ENCODE assay signal across 20 cellular contexts in the genomic region with DNA sequence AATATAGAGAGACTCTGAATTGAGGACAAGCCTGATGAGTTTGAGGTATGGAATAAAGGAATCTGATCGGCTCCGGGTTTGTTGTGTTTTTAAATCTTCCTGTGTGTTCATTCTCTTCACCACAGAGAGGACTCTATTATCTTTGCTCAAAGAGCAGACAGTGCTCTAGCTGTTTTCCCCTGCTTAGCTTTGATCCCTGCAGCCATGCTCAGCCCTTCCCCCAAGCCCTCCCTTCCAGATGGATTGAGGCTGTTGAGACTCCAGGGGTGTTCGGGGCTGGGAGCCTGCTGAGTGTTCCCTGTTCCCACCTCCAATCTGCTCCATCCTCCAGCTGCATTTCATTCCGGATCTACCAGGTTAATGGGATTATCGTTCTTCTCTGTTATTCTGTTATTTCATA.
DNase-seq lines count a peak whose midpoint lies in the region; TF ChIP-seq lines count a peak whose summit lies in the region.
"Had no signal": no experiment of that assay in that cellular context is flagged by ENCODE, and none has a peak within 500 bp of the region (broad histone marks: within the 10 kb centered on the region; RNA-seq: fewer than 3 reads in every experiment).

No MANE protein-coding gene starts in this region.

- H3K27me3 ChIP-seq in NT2/D1 (ENCODE audit: insufficient read depth, insufficient read length) (no peaks in the 10 kb centered on the region), iPS-20b (ENCODE audit: insufficient read depth, low read length) (no peaks in the 10 kb centered on the region; the same call in 1 of the 2 replicates)
- H3K27me3 ChIP-seq in effector memory CD4-positive, alpha-beta T cell (replicated peaks; ENCODE audit: control insufficient read depth, insufficient read depth, low read length, poor library complexity, severe bottlenecking): no peaks in the 10 kb centered on the region
- H3K27me3 ChIP-seq: esophagus squamous epithelium, right atrium auricular region, uterus had no signal

- H3K27ac ChIP-seq in iPS-20b (ENCODE audit: low read length) (no peak overlapping the region), substantia nigra (ENCODE audit: low read depth, low read length, poor library complexity, severe bottlenecking) (peak overlapping the region; percentile 75)
- H3K27ac ChIP-seq in effector memory CD4-positive, alpha-beta T cell (ENCODE audit: insufficient read depth, low read length, poor library complexity, severe bottlenecking): no peak overlapping the region
- H3K27ac ChIP-seq: esophagus squamous epithelium, heart right ventricle, right atrium auricular region, uterus had no signal

- CTCF ChIA-PET in HEK293T (lab: Yijun Ruan, JAX): no interaction called here

- POLR2A ChIA-PET in HEK293T (lab: Yijun Ruan, JAX): no interaction called here

- H3K4me3 ChIP-seq in NT2/D1 (ENCODE audit: insufficient read length, low read depth) (no peak overlapping the region), iPS-20b (ENCODE audit: low read length) (peak overlapping the region; percentile 46)
- H3K4me3 ChIP-seq in effector memory CD4-positive, alpha-beta T cell (ENCODE audit: insufficient read depth, low read depth, low read length, poor library complexity, severe bottlenecking): no peak overlapping the region
- H3K4me3 ChIP-seq: esophagus squamous epithelium, heart right ventricle, right atrium auricular region, uterus had no signal

- H3K9me3 ChIP-seq in NT2/D1 (ENCODE audit: insufficient read depth, low read length): no peaks in the 10 kb centered on the region
- H3K9me3 ChIP-seq in iPS-20b (ENCODE audit: insufficient read depth, low read depth, low read length): no peaks in the 10 kb centered on the region
- no peaks in the 10 kb centered on the region for H3K9me3 ChIP-seq in effector memory CD4-positive, alpha-beta T cell (ENCODE audit: control insufficient read depth, low read length)
- H3K9me3 ChIP-seq: esophagus squamous epithelium, heart right ventricle, right atrium auricular region, uterus had no signal

- no peaks in the 10 kb centered on the region for H3K36me3 ChIP-seq in NT2/D1 (ENCODE audit: insufficient read depth, insufficient read length, low read length)
- no peaks in the 10 kb centered on the region for H3K36me3 ChIP-seq in iPS-20b (ENCODE audit: insufficient read depth, low read depth, low read length)
- no peaks in the 10 kb centered on the region for H3K36me3 ChIP-seq in effector memory CD4-positive, alpha-beta T cell (ENCODE audit: control insufficient read depth, insufficient read depth, low read length)
- H3K36me3 ChIP-seq: esophagus squamous epithelium, heart right ventricle, right atrium auricular region, uterus had no signal

- H3K4me1 ChIP-seq in NT2/D1 (ENCODE audit: insufficient read depth, insufficient read length) (no peaks in the 10 kb centered on the region), iPS-20b (ENCODE audit: insufficient read depth, low read length) (peaks cover 22% of the 10 kb centered on the region)
- H3K4me1 ChIP-seq in effector memory CD4-positive, alpha-beta T cell (ENCODE audit: control insufficient read depth, insufficient read depth, low read length, poor library complexity, severe bottlenecking): no peaks in the 10 kb centered on the region
- H3K4me1 ChIP-seq: right atrium auricular region had no signal

- H3K9ac ChIP-seq in NT2/D1 (ENCODE audit: insufficient read length, low read depth) (no peak overlapping the region), iPS-20b (ENCODE audit: low read depth, low read length) (no peak overlapping the region; the same call in 1 of the 2 replicates)

- peak; percentile 69 for DNase-seq in NCI-H1092 treated with DMSO at 0.1 percent for 48 hours (lab: John Stamatoyannopoulos, UW)
- no peak for DNase-seq in NCI-H1092 (lab: John Stamatoyannopoulos, UW)
- peak; percentile 60 for DNase-seq in NT2/D1 (ENCODE audit: low read depth, low spot score)
- DNase-seq in substantia nigra (lab: John Stamatoyannopoulos, UW): peak in 16 of 49 donors; percentile 4 to 50 (median 27)
- DNase-seq in COLO668 (lab: John Stamatoyannopoulos, UW; ENCODE audit: unreplicated experiment): no peak
- no peak for DNase-seq in effector memory CD4-positive, alpha-beta T cell
- no peak for DNase-seq in HEK293T (ENCODE audit: extremely low spot score)
- DNase-seq: 8988T; activated CD4-positive, alpha-beta T cell treated with anti-CD3 and anti-CD28 coated beads, Interleukin-2, amount 10 ng/mL, durations not matched to agents 24 days and 14 days; activated T-cell treated with anti-CD3 and anti-CD28 coated beads, Interleukin-2, amount 50 U/mL, for 72 hours; CD4-positive, alpha-beta T cell; esophagus squamous epithelium; heart right ventricle; naive thymus-derived CD4-positive, alpha-beta T cell; NCI-H526 treated with DMSO at 0.1 percent for 48 hours; stimulated activated naive B cell treated with anti-CD40 and anti-IgM and Interleukin-4, amounts not matched to agents 10 μg/mL and 1 μg/mL and 100 μg/mL, for 72 hours; T-helper 9 cell; uterus had no signal

TF ChIP-seq in HEK293T, 16 proteins besides CTCF, POLR2A, EP300 and RAD21:
- TF ChIP-seq HDGF (IDR thresholded peaks at IDR 0.05; ENCODE audit: borderline replicate concordance) (no peak), TARDBP (IDR thresholded peaks at IDR 0.05) (no peak), FOXM1 (IDR thresholded peaks at IDR 0.05; ENCODE audit: borderline replicate concordance) (no peak), ELF4 (IDR thresholded peaks at IDR 0.05) (no peak), NFRKB (IDR thresholded peaks at IDR 0.05) (no peak), SUZ12 (IDR thresholded peaks at IDR 0.05) (no peak), CTBP1 (IDR thresholded peaks at IDR 0.05; ENCODE audit: borderline replicate concordance) (no peak)

Comparison
In these comparisons a context has a peak if more than half of its experiments do, and no peak if none do; other contexts are left out.
1. DNase-seq: peak in NCI-H1092 treated with DMSO at 0.1 percent for 48 hours (single experiment) and NT2/D1 (single experiment); none in NCI-H1092 (single experiment), COLO668 (single experiment), effector memory CD4-positive, alpha-beta T cell (0 of 3) and HEK293T (single experiment).